Comparison of ENCODE assay signal across 8 cellular contexts in the genomic region with DNA sequence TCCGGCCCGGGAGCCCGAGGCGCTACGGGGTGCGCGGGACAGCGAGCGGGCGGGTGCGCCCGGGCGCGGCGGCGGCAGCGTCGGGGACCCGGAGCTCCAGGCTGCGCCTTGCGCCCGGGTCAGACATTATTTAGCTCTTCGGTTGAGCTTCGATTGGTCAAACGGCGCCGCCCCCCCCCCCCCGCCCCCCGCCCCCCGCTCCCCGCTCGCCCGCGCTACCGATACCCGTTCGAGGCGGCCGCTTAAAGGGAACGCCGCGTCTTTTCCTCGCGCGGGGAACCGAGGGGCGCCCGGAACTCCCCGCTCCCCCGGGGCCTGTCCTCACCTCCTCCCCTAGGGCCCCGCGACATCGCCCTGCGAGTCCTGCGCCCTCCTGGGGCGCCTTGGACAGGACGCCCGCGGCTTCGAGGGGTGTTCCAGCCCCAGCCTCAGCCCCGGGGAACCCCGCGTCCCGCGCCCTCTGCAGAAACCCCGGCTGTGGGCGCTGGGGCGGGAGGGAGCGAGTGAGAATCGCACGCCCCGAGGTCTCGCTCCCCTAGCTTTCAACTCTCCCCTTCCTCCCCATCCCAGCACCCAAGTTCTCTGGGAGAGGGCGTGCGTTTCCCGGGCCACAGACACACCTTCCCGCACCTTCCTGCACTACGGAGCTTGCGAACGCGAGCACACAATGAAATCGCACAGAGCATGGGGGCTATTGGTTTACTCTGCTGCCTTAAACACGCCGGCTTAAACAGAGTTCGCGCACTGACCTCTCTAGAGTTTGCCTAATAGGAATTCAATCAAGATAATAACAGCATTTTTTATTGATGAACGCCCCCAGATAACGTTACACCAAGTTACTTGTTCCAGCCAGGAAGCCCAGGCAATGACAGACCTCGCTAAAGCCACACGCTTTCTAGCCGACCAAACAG. TPM values are rescaled to one million over a fixed set of nuclear protein-coding genes. Genes with fewer than 3 reads are reported as not detected.
A peak's percentile ranks its signal among the peaks of the same experiment; 100 is the strongest.
DNase-seq lines count a peak whose midpoint lies in the region; ATAC-seq, FAIRE-seq and TF ChIP-seq lines count a peak whose summit lies in the region.

TSS of gene BDNF (minus strand) at position 105 of the 911 bp plus-strand sequence. CDS start 41,891 bp downstream, outside the sequence.

- POLR2A ChIA-PET in HepG2 (lab: Yijun Ruan, JAX), result no interaction called here

- peaks cover 35% of the 10 kb centered on the region for H3K27me3 ChIP-seq in BE2C
- peaks cover 0 to 36% of the 10 kb centered on the region in 2 experiments; a peak in 3 of 5 replicates for H3K27me3 ChIP-seq in HepG2 (ENCODE audit: control insufficient read depth in 1 of 2, insufficient read depth in 2 of 2, low read length in 2 of 2)
- H3K27me3 ChIP-seq in thymus (ENCODE audit: control insufficient read depth, insufficient read depth), result peaks cover 46% of the 10 kb centered on the region

- no peak within 1 kb of the TSS for H3K9ac ChIP-seq in HepG2 (ENCODE audit: insufficient read depth, low read depth, low read length)

- intact Hi-C loops in HepG2 (cut with micrococcal nuclease; ENCODE audit: unreplicated experiment), result no loop called here

- no peak for TF ChIP-seq RAD21 in HepG2 (CRISPR knock-in tag; IDR thresholded peaks at IDR 0.05)

- in situ Hi-C loops in HepG2 (cut with HindIII; ENCODE audit: extremely low pct_ligation_motif_present, low pct_unique_long_range_greater_than_20kb), result no loop called here

- CTCF ChIA-PET in HepG2 (lab: Yijun Ruan, JAX; ENCODE audit: low intra/inter-chr PET ratio, low total read pairs), result interaction anchor here (1.3 to 2.0 kb wide), 2 partner anchors 829 to 1633 kb away, joined by 3 to 13 read pairs; no protein-coding TSS in a partner anchor

- 3% methylated on average over 22 of the region's 91 CpGs for WGBS in HepG2 (ENCODE audit: low lambda C conversion rate)
- WGBS in thymus, result under 1% methylated on average over 86 of the region's 91 CpGs

- H3K4me2 ChIP-seq in HepG2 (ENCODE audit: low read depth, low read length), result peak within 1 kb of the TSS; percentile 66

- TF ChIP-seq CTCF in BE2C (IDR thresholded peaks at IDR 0.05; ENCODE audit: low read depth, low read length), result no peak
- TF ChIP-seq CTCF in HepG2 (CRISPR knock-in tag; IDR thresholded peaks at IDR 0.05), result no peak

- no peaks in the 10 kb centered on the region for H3K79me2 ChIP-seq in HepG2 (ENCODE audit: insufficient read depth, low read length)

- TF ChIP-seq POLR2A in HepG2 (IDR thresholded peaks at IDR 0.05; ENCODE audit: insufficient read depth in 1 of 2, low read depth in 2 of 2, low read length in 2 of 2), result no peak

- H3K27ac ChIP-seq in HepG2 (ENCODE audit: extremely low read length, insufficient read depth, low read length) (no peak within 1 kb of the TSS), thymus (ENCODE audit: low read depth) (no peak within 1 kb of the TSS)

- ATAC-seq in GM19035 (IDR thresholded peaks at IDR 0.05; ENCODE audit: unreplicated experiment), result peak; percentile 39
- ATAC-seq in HepG2, result peak; percentile 76
- no peak for ATAC-seq in HG03439 (IDR thresholded peaks at IDR 0.05; ENCODE audit: unreplicated experiment)
- ATAC-seq in GM19467 (IDR thresholded peaks at IDR 0.05; ENCODE audit: unreplicated experiment), result no peak

- peak within 1 kb of the TSS; percentile 55 for H3K4me3 ChIP-seq in BE2C (ENCODE audit: low read depth, low read length)
- H3K4me3 ChIP-seq in HepG2 (replicated peaks in 1 of 3; ENCODE audit: insufficient read depth in 1 of 3, low read depth in 2 of 3, low read length in 3 of 3), result peak within 1 kb of the TSS; percentile 34 to 66 (median 51)
- peak within 1 kb of the TSS; percentile 27 for H3K4me3 ChIP-seq in thymus (ENCODE audit: low read length)

- TF ChIP-seq EP300 in HepG2 (IDR thresholded peaks at IDR 0.05; ENCODE audit: low read depth in 2 of 2, low read length in 2 of 2) (no peak), HepG2 (CRISPR knock-in tag; IDR thresholded peaks at IDR 0.05; ENCODE audit: borderline replicate concordance) (no peak)

- DNase-seq in BE2C (no peak), NCI-H748 treated with DMSO at 0.1 percent for 48 hours (lab: John Stamatoyannopoulos, UW) (peak; percentile 11), cerebellum (ENCODE audit: low spot score) (peak; percentile 38), HepG2 (ENCODE audit: low spot score) (no peak)

- no TSS peak for BruUV-seq in HepG2 (replicated peaks; lab: Mats Ljungman, UMichigan)

- H3K36me3 ChIP-seq in BE2C, result no peaks in the 10 kb centered on the region
- no peaks in the 10 kb centered on the region for H3K36me3 ChIP-seq in HepG2 (replicated peaks in 1 of 2; ENCODE audit: control insufficient read depth in 1 of 2, insufficient read depth in 2 of 2, low read length in 2 of 2)
- H3K36me3 ChIP-seq in thymus (ENCODE audit: control insufficient read depth, insufficient read depth), result no peaks in the 10 kb centered on the region

- no peak for FAIRE-seq in HepG2 (lab: Jason Lieb, UNC)

- H3K4me1 ChIP-seq in BE2C (no peaks in the 10 kb centered on the region), HepG2 (ENCODE audit: insufficient read depth, low read length) (peaks cover 29% of the 10 kb centered on the region), thymus (ENCODE audit: control insufficient read depth, insufficient read depth, low read length) (no peaks in the 10 kb centered on the region)

- H3K9me3 ChIP-seq in BE2C, result no peaks in the 10 kb centered on the region
- H3K9me3 ChIP-seq in HepG2 (ENCODE audit: low read length), result no peaks in the 10 kb centered on the region
- peaks cover 2% of the 10 kb centered on the region for H3K9me3 ChIP-seq in thymus (ENCODE audit: control insufficient read depth)

- no peak within 1 kb of the TSS for H2AFZ ChIP-seq in HepG2 (ENCODE audit: low read length)

- H4K20me1 ChIP-seq in HepG2 (ENCODE audit: insufficient read depth, low read length), result no peaks in the 10 kb centered on the region

TF ChIP-seq in HepG2, 621 proteins besides CTCF, POLR2A, EP300 and RAD21 (continues in another document):
- TF ChIP-seq ZNF800 (CRISPR knock-in tag; IDR thresholded peaks at IDR 0.05) (peak; percentile 43), ZNF761 (CRISPR knock-in tag; conservative IDR thresholded peaks at IDR 0.05) (no peak), ZNF557 (CRISPR knock-in tag; IDR thresholded peaks at IDR 0.05) (no peak), ZNF605 (CRISPR knock-in tag; IDR thresholded peaks at IDR 0.05) (0 out of 2 replicates have a peak, but pooled peaks have one; percentile 41)

RNA-seq across cellular contexts. Expression of gene BDNF, which starts in this region (rescaled TPM):
- 0.73 TPM for polyA plus RNA-seq in BE2C (2012; ENCODE audit: insufficient read depth, insufficient read length, low read depth)
- total RNA-seq in cerebellum, result 1.5 TPM
- total RNA-seq in HepG2 (2016; rRNA removed; fragmentation: Illumina TruSeq; extraction: Trizol), result 0.02 TPM in 1 of 2 replicates, not detected in the other
- not detected in 2 replicates for total RNA-seq in HepG2 (2016; cell fraction: cytosol; rRNA removed; fragmentation: Illumina TruSeq; extraction: Trizol; ENCODE audit: low read depth)
- not detected in 2 replicates for total RNA-seq in HepG2 (2016; cell fraction: insoluble cytoplasmic fraction; rRNA removed; fragmentation: Illumina TruSeq; extraction: Trizol)
- not detected in 2 replicates for total RNA-seq in HepG2 (2016; cell fraction: membrane; rRNA removed; fragmentation: Illumina TruSeq; extraction: Trizol)
- not detected in 2 replicates for total RNA-seq in HepG2 (2016; cell fraction: nucleus; rRNA removed; fragmentation: Illumina TruSeq; extraction: Trizol)
- polyA plus RNA-seq in HepG2 (2011; rRNA removed), result not detected in 2 replicates
- polyA plus RNA-seq in HepG2 (2011; cell fraction: cytosol; rRNA removed), result not detected in 2 replicates
- not detected in 2 replicates for polyA plus RNA-seq in HepG2 (2011; cell fraction: nucleus; rRNA removed)
- polyA plus RNA-seq in HepG2 (2012), result not detected in 2 replicates
- not detected in 2 replicates for polyA plus RNA-seq in HepG2 (2016; cell fraction: cytosol; fragmentation: Illumina TruSeq; extraction: Trizol; ENCODE audit: low read depth)
- not detected in 2 replicates for polyA plus RNA-seq in HepG2 (2016; cell fraction: insoluble cytoplasmic fraction; fragmentation: Illumina TruSeq; extraction: Trizol; ENCODE audit: low read depth)
- not detected in 2 replicates for polyA plus RNA-seq in HepG2 (2016; cell fraction: membrane; fragmentation: Illumina TruSeq; extraction: Trizol; ENCODE audit: low read depth)
- polyA plus RNA-seq in HepG2 (2016; cell fraction: nucleus; fragmentation: Illumina TruSeq; extraction: Trizol; ENCODE audit: insufficient read depth, low read depth), result not detected in 2 replicates
- 0.75 TPM in 1 of 2 replicates, not detected in the other for polyA minus RNA-seq in HepG2 (2011; rRNA and poly(A)+ RNA removed; ENCODE audit: low replicate concordance)
- not detected in 2 replicates for polyA minus RNA-seq in HepG2 (2011; cell fraction: cytosol; rRNA and poly(A)+ RNA removed)
- not detected in 2 replicates for polyA minus RNA-seq in HepG2 (2011; cell fraction: nucleus; rRNA and poly(A)+ RNA removed)
- 0.52 TPM for polyA plus RNA-seq in thymus

Comparison
In these comparisons a context has a peak if more than half of its experiments do, and no peak if none do; other contexts are left out.
1. Peak in ATAC-seq, H3K4me3 ChIP-seq and H3K4me2 ChIP-seq in HepG2; RNA of the gene not detected or under 1 TPM.
2. DNase-seq: peak in NCI-H748 treated with DMSO at 0.1 percent for 48 hours (single experiment) and cerebellum (single experiment); none in BE2C (single experiment) and HepG2 (single experiment).
3. Peak in every context shown above with its lines, with median percentiles within 50 percentile points of each other: H3K4me3 ChIP-seq.